18 cellular contexts compared by ENCODE assay signal in genomic region chr7:2270495-2270894, GRCh38.
"Had no signal": no experiment of that assay in that cellular context is flagged by ENCODE, and none has a peak within 500 bp of the region (broad histone marks: within the 10 kb centered on the region; RNA-seq: fewer than 3 reads in every experiment).

No MANE protein-coding gene starts in this region.

- H3K9me3 Mint-ChIP-seq: activated CD4-positive, alpha-beta memory T cell treated with anti-CD3 and anti-CD28 coated beads, Interleukin-2, amount 10 ng/mL, durations not matched to agents 7 days and 5 days; dendritic cell treated with granulocyte-macrophage colony-stimulating factor and Interleukin-4, amounts not matched to agents 40 ng/mL and 50 ng/mL, for 4 days; naive thymus-derived CD4-positive, alpha-beta T cell; stimulated activated effector memory CD8-positive, alpha-beta T cell treated with anti-CD3 and anti-CD28 coated beads, Interleukin-12 subunit alpha, Interleukin-12 subunit beta, amount 100 ng/mL, for 72 hours had no signal

- H3K4me3 Mint-ChIP-seq: activated CD4-positive, alpha-beta memory T cell treated with anti-CD3 and anti-CD28 coated beads, Interleukin-2, amount 10 ng/mL, durations not matched to agents 7 days and 5 days; activated CD8-positive, alpha-beta memory T cell treated with anti-CD3 and anti-CD28 coated beads, Interleukin-2, amount 10 ng/mL, durations not matched to agents 7 days and 5 days; activated naive CD8-positive, alpha-beta T cell; dendritic cell treated with granulocyte-macrophage colony-stimulating factor and Interleukin-4, amounts not matched to agents 40 ng/mL and 50 ng/mL, for 4 days; naive thymus-derived CD4-positive, alpha-beta T cell; stimulated activated effector memory CD8-positive, alpha-beta T cell treated with anti-CD3 and anti-CD28 coated beads, Interleukin-12 subunit alpha, Interleukin-12 subunit beta, amount 100 ng/mL, for 72 hours had no signal

- H3K9me3 ChIP-seq: neutrophil, right lobe of liver, thoracic aorta, upper lobe of left lung had no signal

- H3K27me3 Mint-ChIP-seq: activated CD4-positive, alpha-beta memory T cell treated with anti-CD3 and anti-CD28 coated beads, Interleukin-2, amount 10 ng/mL, durations not matched to agents 7 days and 5 days; activated CD8-positive, alpha-beta memory T cell treated with anti-CD3 and anti-CD28 coated beads, Interleukin-2, amount 10 ng/mL, durations not matched to agents 7 days and 5 days; activated naive CD8-positive, alpha-beta T cell; dendritic cell treated with granulocyte-macrophage colony-stimulating factor and Interleukin-4, amounts not matched to agents 40 ng/mL and 50 ng/mL, for 4 days; naive thymus-derived CD4-positive, alpha-beta T cell had no signal

- H3K36me3 ChIP-seq: cardiac muscle cell, right lobe of liver had no signal

- H3K9ac ChIP-seq: parathyroid adenoma had no signal

- ATAC-seq: activated CD8-positive, alpha-beta memory T cell treated with anti-CD3 and anti-CD28 coated beads, Interleukin-2, amount 10 ng/mL, durations not matched to agents 7 days and 5 days; naive thymus-derived CD4-positive, alpha-beta T cell; stimulated activated effector memory CD8-positive, alpha-beta T cell treated with anti-CD3 and anti-CD28 coated beads, Interleukin-12 subunit alpha, Interleukin-12 subunit beta, amount 100 ng/mL, for 72 hours had no signal

- H2AFZ ChIP-seq: parathyroid adenoma had no signal

- H3K4me1 ChIP-seq: parathyroid adenoma, right lobe of liver had no signal

- H3K27ac ChIP-seq: cardiac muscle cell, neutrophil, parathyroid adenoma, right lobe of liver, thoracic aorta had no signal

- H3K4me3 ChIP-seq: cardiac muscle cell, right lobe of liver, thoracic aorta, upper lobe of left lung had no signal

- H3K27me3 ChIP-seq: cardiac muscle cell, neutrophil, right lobe of liver, upper lobe of left lung had no signal

- DNase-seq: activated CD4-positive, alpha-beta memory T cell treated with anti-CD3 and anti-CD28 coated beads, Interleukin-2, amount 10 ng/mL, durations not matched to agents 7 days and 5 days; activated CD4-positive, alpha-beta T cell treated with anti-CD3 and anti-CD28 coated beads for 48 hours; activated CD4-positive, CD25-positive, alpha-beta regulatory T cell; activated CD8-positive, alpha-beta memory T cell treated with anti-CD3 and anti-CD28 coated beads, Interleukin-2, amount 10 ng/mL, durations not matched to agents 7 days and 5 days; amygdala; effector memory CD4-positive, alpha-beta T cell; naive thymus-derived CD4-positive, alpha-beta T cell; small intestine; stimulated activated CD4-positive, alpha-beta T cell treated with anti-CD3 and anti-CD28 coated beads, Interleukin-4, amount 100 ng/mL, for 24 hours; upper lobe of left lung had no signal

- H3K79me2 ChIP-seq: parathyroid adenoma had no signal

- H3K4me1 Mint-ChIP-seq: activated CD4-positive, alpha-beta memory T cell treated with anti-CD3 and anti-CD28 coated beads, Interleukin-2, amount 10 ng/mL, durations not matched to agents 7 days and 5 days; activated CD8-positive, alpha-beta memory T cell treated with anti-CD3 and anti-CD28 coated beads, Interleukin-2, amount 10 ng/mL, durations not matched to agents 7 days and 5 days; naive thymus-derived CD4-positive, alpha-beta T cell; stimulated activated effector memory CD8-positive, alpha-beta T cell treated with anti-CD3 and anti-CD28 coated beads, Interleukin-12 subunit alpha, Interleukin-12 subunit beta, amount 100 ng/mL, for 72 hours had no signal

- H3K36me3 Mint-ChIP-seq: activated CD8-positive, alpha-beta memory T cell treated with anti-CD3 and anti-CD28 coated beads, Interleukin-2, amount 10 ng/mL, durations not matched to agents 7 days and 5 days had no signal

- H3K27ac Mint-ChIP-seq: activated CD4-positive, alpha-beta memory T cell treated with anti-CD3 and anti-CD28 coated beads, Interleukin-2, amount 10 ng/mL, durations not matched to agents 7 days and 5 days; activated CD8-positive, alpha-beta memory T cell treated with anti-CD3 and anti-CD28 coated beads, Interleukin-2, amount 10 ng/mL, durations not matched to agents 7 days and 5 days; activated naive CD8-positive, alpha-beta T cell; dendritic cell treated with granulocyte-macrophage colony-stimulating factor and Interleukin-4, amounts not matched to agents 40 ng/mL and 50 ng/mL, for 4 days; naive thymus-derived CD4-positive, alpha-beta T cell; stimulated activated effector memory CD8-positive, alpha-beta T cell treated with anti-CD3 and anti-CD28 coated beads, Interleukin-12 subunit alpha, Interleukin-12 subunit beta, amount 100 ng/mL, for 72 hours had no signal
